1 cellular context compared by ENCODE assay signal in the genomic region with DNA sequence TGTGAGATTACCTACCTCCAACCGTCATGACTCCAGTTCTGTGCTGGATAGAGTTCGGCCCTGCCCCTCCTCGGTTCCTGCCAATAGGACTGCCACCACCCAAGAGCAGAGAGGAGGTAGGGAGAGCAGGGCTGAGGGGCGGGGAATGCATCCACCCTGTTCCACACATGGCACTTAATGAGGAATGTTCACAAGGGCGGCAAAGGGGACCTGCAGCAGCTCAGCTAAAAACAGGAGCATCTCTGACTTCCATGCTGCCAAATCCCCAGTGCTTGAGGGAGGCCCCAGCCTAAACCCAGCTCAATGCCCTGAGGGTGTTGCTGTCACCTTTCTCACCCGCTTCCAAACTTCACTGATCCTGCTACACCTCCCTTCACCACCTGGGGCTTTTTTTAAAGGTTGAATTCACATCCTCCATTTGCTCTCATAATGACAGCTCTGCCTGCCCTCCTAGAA.
TF ChIP-seq lines count a peak whose summit lies in the region.

No MANE protein-coding gene starts in this region.

TF ChIP-seq in WTC11, 78 proteins besides CTCF, POLR2A, EP300 and RAD21 (continued from another document):
- TF ChIP-seq, protein P1, sequence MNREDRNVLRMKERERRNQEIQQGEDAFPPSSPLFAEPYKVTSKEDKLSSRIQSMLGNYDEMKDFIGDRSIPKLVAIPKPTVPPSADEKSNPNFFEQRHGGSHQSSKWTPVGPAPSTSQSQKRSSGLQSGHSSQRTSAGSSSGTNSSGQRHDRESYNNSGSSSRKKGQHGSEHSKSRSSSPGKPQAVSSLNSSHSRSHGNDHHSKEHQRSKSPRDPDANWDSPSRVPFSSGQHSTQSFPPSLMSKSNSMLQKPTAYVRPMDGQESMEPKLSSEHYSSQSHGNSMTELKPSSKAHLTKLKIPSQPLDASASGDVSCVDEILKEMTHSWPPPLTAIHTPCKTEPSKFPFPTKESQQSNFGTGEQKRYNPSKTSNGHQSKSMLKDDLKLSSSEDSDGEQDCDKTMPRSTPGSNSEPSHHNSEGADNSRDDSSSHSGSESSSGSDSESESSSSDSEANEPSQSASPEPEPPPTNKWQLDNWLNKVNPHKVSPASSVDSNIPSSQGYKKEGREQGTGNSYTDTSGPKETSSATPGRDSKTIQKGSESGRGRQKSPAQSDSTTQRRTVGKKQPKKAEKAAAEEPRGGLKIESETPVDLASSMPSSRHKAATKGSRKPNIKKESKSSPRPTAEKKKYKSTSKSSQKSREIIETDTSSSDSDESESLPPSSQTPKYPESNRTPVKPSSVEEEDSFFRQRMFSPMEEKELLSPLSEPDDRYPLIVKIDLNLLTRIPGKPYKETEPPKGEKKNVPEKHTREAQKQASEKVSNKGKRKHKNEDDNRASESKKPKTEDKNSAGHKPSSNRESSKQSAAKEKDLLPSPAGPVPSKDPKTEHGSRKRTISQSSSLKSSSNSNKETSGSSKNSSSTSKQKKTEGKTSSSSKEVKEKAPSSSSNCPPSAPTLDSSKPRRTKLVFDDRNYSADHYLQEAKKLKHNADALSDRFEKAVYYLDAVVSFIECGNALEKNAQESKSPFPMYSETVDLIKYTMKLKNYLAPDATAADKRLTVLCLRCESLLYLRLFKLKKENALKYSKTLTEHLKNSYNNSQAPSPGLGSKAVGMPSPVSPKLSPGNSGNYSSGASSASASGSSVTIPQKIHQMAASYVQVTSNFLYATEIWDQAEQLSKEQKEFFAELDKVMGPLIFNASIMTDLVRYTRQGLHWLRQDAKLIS (CRISPR knock-in tag; IDR thresholded peaks at IDR 0.05; ENCODE audit: borderline replicate concordance): 0 out of 2 replicates have a peak, but pooled peaks have one; percentile 32
- no peak for TF ChIP-seq GABPB1 (CRISPR knock-in tag; IDR thresholded peaks at IDR 0.05)
